In the genomic region with DNA sequence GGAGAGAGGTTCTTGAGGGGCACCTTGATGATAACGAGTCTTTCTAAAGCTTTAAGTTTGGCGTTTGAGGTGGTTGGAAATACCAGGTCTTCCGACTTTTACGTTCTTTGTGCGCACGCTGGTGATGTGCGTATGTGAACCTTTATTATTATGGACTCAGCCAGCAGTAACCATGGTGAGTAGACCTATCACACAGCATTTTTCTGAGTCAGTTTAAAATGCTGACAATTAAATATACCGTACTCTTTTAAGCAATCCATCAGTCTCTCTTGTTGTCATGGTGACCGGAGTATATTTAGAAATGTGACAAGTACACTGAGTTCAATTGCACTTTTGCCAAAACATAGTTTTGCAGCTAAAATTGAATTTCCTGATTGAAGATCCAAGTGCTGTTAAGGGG, we compare ENCODE assay signal across 23 cellular contexts.
DNase-seq lines count a peak whose midpoint lies in the region; ATAC-seq and TF ChIP-seq lines count a peak whose summit lies in the region.
"Had no signal": no experiment of that assay in that cellular context is flagged by ENCODE, and none has a peak within 500 bp of the region (broad histone marks: within the 10 kb centered on the region; RNA-seq: fewer than 3 reads in every experiment).

No MANE protein-coding gene starts in this region.

- POLR2A ChIA-PET in activated CD4-positive, alpha-beta memory T cell treated with anti-CD3 and anti-CD28 coated beads, Interleukin-2, amount 10 ng/mL, durations not matched to agents 7 days and 5 days (lab: Charles Lee): no interaction called here

- H3K4me1 Mint-ChIP-seq in Calu3 (ENCODE audit: low read depth, unreplicated experiment): peaks cover 28% of the 10 kb centered on the region
- peaks cover 53% of the 10 kb centered on the region for H3K4me1 Mint-ChIP-seq in activated CD4-positive, alpha-beta memory T cell treated with anti-CD3 and anti-CD28 coated beads, Interleukin-2, amount 10 ng/mL, durations not matched to agents 7 days and 5 days
- H3K4me1 Mint-ChIP-seq: endodermal cell had no signal

- CTCF ChIA-PET in Calu3 (lab: Charles Lee): no interaction called here
- CTCF ChIA-PET in activated CD4-positive, alpha-beta memory T cell treated with anti-CD3 and anti-CD28 coated beads, Interleukin-2, amount 10 ng/mL, durations not matched to agents 7 days and 5 days (lab: Charles Lee): interaction anchor here (0.6 kb wide), 1 partner anchor 142 kb away, joined by 3 read pairs; no protein-coding TSS in a partner anchor

- no peaks in the 10 kb centered on the region for H3K9me3 Mint-ChIP-seq in Calu3 (ENCODE audit: low read depth, unreplicated experiment)
- H3K9me3 Mint-ChIP-seq in activated CD4-positive, alpha-beta memory T cell treated with anti-CD3 and anti-CD28 coated beads, Interleukin-2, amount 10 ng/mL, durations not matched to agents 7 days and 5 days: peaks cover 3% of the 10 kb centered on the region
- H3K9me3 Mint-ChIP-seq: endodermal cell, neural crest cell had no signal

- intact Hi-C loops in left ventricle myocardium inferior (cut with micrococcal nuclease): no loop called here
- intact Hi-C loops in Calu3 (cut with micrococcal nuclease; ENCODE audit: unreplicated experiment): no loop called here

- no peak for ATAC-seq in GM21723 (IDR thresholded peaks at IDR 0.05; ENCODE audit: unreplicated experiment)
- ATAC-seq: activated naive CD8-positive, alpha-beta T cell treated with anti-CD3 and anti-CD28 coated beads, Interleukin-2, amount 50 U/mL, for 24 hours had no signal

- H3K36me3 ChIP-seq in left ventricle myocardium inferior (no peaks in the 10 kb centered on the region), skeletal muscle tissue (ENCODE audit: control insufficient read depth in 3 of 3, insufficient read depth in 3 of 3, low read length in 3 of 3) (no peaks in the 10 kb centered on the region)
- H3K36me3 ChIP-seq: SJCRH30 had no signal

- DNase-seq in EH (ENCODE audit: low read depth): peak; percentile 27
- DNase-seq in caudate nucleus (lab: John Stamatoyannopoulos, UW): peak in 11 of 61 donors; percentile 0 to 53 (median 17)
- DNase-seq in left ventricle myocardium inferior: no peak
- no peak for DNase-seq in T1000 (lab: John Stamatoyannopoulos, UW)
- no peak for DNase-seq in Calu3
- DNase-seq in activated CD4-positive, alpha-beta memory T cell treated with anti-CD3 and anti-CD28 coated beads, Interleukin-2, amount 10 ng/mL, durations not matched to agents 7 days and 5 days: no peak
- DNase-seq: activated CD4-positive, CD25-positive, alpha-beta regulatory T cell; activated naive CD8-positive, alpha-beta T cell treated with anti-CD3 and anti-CD28 coated beads, Interleukin-2, amount 50 U/mL, for 24 hours; central memory CD4-positive, alpha-beta T cell; endodermal cell; H7; NCI-H2029 treated with DMSO at 0.1 percent for 48 hours; NCI-H526 treated with DMSO at 0.1 percent for 48 hours; SJCRH30; stimulated activated CD4-positive, alpha-beta T cell treated with anti-CD3 and anti-CD28 coated beads, Interleukin-15, amount 100 ng/mL, for 24 hours; stimulated activated naive CD4-positive, alpha-beta T cell; upper lobe of left lung had no signal

- H3K9me3 ChIP-seq in left ventricle myocardium inferior (replicated peaks) (no peaks in the 10 kb centered on the region), skeletal muscle tissue (ENCODE audit: control insufficient read depth in 3 of 3, low read length in 3 of 3) (no peaks in the 10 kb centered on the region)
- H3K9me3 ChIP-seq: SJCRH30, upper lobe of left lung had no signal

- H3K4me3 ChIP-seq in left ventricle myocardium inferior (no peak overlapping the region), skeletal muscle tissue (ENCODE audit: low read length in 3 of 3) (no peak overlapping the region)
- H3K4me3 ChIP-seq: SJCRH30, upper lobe of left lung had no signal

- H3K27ac Mint-ChIP-seq in Calu3 (ENCODE audit: unreplicated experiment): no peak overlapping the region
- no peak overlapping the region for H3K27ac Mint-ChIP-seq in activated CD4-positive, alpha-beta memory T cell treated with anti-CD3 and anti-CD28 coated beads, Interleukin-2, amount 10 ng/mL, durations not matched to agents 7 days and 5 days
- H3K27ac Mint-ChIP-seq: activated naive CD8-positive, alpha-beta T cell treated with anti-CD3 and anti-CD28 coated beads, Interleukin-2, amount 50 U/mL, for 24 hours; endodermal cell; mesothelial cell of epicardium; T-helper 2 cell treated with Interferon-gamma antibody and Interleukin-4, amounts not matched to agents 5 μg/mL and 100 μg/mL, for 36 hours had no signal

- H3K4me3 Mint-ChIP-seq in Calu3 (ENCODE audit: low read depth, unreplicated experiment): no peak overlapping the region
- no peak overlapping the region for H3K4me3 Mint-ChIP-seq in activated CD4-positive, alpha-beta memory T cell treated with anti-CD3 and anti-CD28 coated beads, Interleukin-2, amount 10 ng/mL, durations not matched to agents 7 days and 5 days
- H3K4me3 Mint-ChIP-seq: activated naive CD8-positive, alpha-beta T cell treated with anti-CD3 and anti-CD28 coated beads, Interleukin-2, amount 50 U/mL, for 24 hours; endodermal cell; mesothelial cell of epicardium; neural crest cell; T-helper 2 cell treated with Interferon-gamma antibody and Interleukin-4, amounts not matched to agents 5 μg/mL and 100 μg/mL, for 36 hours had no signal

- peak overlapping the region; percentile 81 for H3K27ac ChIP-seq in caudate nucleus (ENCODE audit: low read depth, low read length)
- peak overlapping the region; percentile 82 for H3K27ac ChIP-seq in left ventricle myocardium inferior (replicated peaks)
- peak overlapping the region; percentile 28 for H3K27ac ChIP-seq in skeletal muscle tissue (ENCODE audit: low read depth, low read length)
- H3K27ac ChIP-seq: HL-60, SJCRH30, upper lobe of left lung had no signal

- H3K4me1 ChIP-seq in left ventricle myocardium inferior (peaks cover 56% of the 10 kb centered on the region), skeletal muscle tissue (ENCODE audit: control insufficient read depth in 3 of 3, insufficient read depth in 3 of 3, low read length in 3 of 3) (peaks cover 3 to 16% (median 4%) of the 10 kb centered on the region in 3 donors)
- H3K4me1 ChIP-seq: SJCRH30 had no signal

- H3K27me3 ChIP-seq in left ventricle myocardium inferior (ENCODE audit: low read depth) (no peaks in the 10 kb centered on the region), skeletal muscle tissue (ENCODE audit: control insufficient read depth in 3 of 3, insufficient read depth in 3 of 3, low read length in 3 of 3) (no peaks in the 10 kb centered on the region)
- H3K27me3 ChIP-seq: SJCRH30, upper lobe of left lung had no signal

- H3K27me3 Mint-ChIP-seq in Calu3 (ENCODE audit: unreplicated experiment): no peaks in the 10 kb centered on the region
- peaks cover 8% of the 10 kb centered on the region for H3K27me3 Mint-ChIP-seq in activated CD4-positive, alpha-beta memory T cell treated with anti-CD3 and anti-CD28 coated beads, Interleukin-2, amount 10 ng/mL, durations not matched to agents 7 days and 5 days
- H3K27me3 Mint-ChIP-seq: activated naive CD8-positive, alpha-beta T cell treated with anti-CD3 and anti-CD28 coated beads, Interleukin-2, amount 50 U/mL, for 24 hours had no signal

- H3K36me3 Mint-ChIP-seq in Calu3 (ENCODE audit: insufficient read depth, unreplicated experiment): peaks cover 3% of the 10 kb centered on the region
- H3K36me3 Mint-ChIP-seq in activated CD4-positive, alpha-beta memory T cell treated with anti-CD3 and anti-CD28 coated beads, Interleukin-2, amount 10 ng/mL, durations not matched to agents 7 days and 5 days (ENCODE audit: low read depth): peaks cover 19% of the 10 kb centered on the region

- no peak overlapping the region for H3K9ac ChIP-seq in skeletal muscle tissue (ENCODE audit: low read depth in 1 of 3, low read length in 3 of 3)

- TF ChIP-seq CTCF in left ventricle myocardium inferior (IDR thresholded peaks at IDR 0.05; ENCODE audit: borderline replicate concordance) (no peak), Calu3 (IDR thresholded peaks at IDR 0.05; ENCODE audit: unreplicated experiment) (no peak)

- no TSS peak for BruUV-seq in Calu3 (replicated peaks; lab: Mats Ljungman, UMichigan)

Comparison
In these comparisons a context has a peak if more than half of its experiments do, and no peak if none do; other contexts are left out.
1. H3K27ac ChIP-seq: peak in every context shown above with its lines; median percentile 82 in left ventricle myocardium inferior; 81 in caudate nucleus; 28 in skeletal muscle tissue.